Comparison of ENCODE assay signal across 8 cellular contexts in the genomic region with DNA sequence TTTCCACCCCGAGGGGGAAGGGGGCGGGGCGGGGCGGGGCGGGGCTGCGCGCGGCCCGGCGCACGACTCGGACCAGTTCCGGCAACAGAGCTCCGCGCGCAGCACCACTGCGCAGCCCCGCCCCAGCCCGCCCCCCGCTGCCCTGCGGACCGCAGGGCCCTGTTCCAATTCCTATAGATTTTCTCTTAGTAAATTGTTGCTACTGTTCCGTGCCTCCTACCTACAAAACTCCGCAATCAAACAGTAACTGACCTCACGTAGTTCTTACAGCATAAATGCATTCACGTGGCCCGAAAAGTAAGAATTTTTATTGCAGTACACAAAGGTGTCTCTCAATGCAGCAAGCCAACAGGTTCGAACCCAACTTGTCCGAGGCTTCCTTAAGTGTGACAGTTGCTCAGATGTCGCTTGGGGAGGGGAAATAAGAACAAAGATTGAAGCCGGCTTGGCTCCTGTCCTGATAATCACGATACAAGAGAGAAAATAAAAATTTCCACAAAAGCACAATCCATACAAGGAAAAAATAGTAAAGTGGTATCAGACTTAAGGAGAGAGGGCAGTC. TPM values are rescaled to one million over a fixed set of nuclear protein-coding genes. Genes with fewer than 3 reads are reported as not detected.
DNase-seq lines count a peak whose midpoint lies in the region; ATAC-seq and TF ChIP-seq lines count a peak whose summit lies in the region.

No MANE protein-coding gene starts in this region.

- H3K4me1 ChIP-seq in HUES64 (ENCODE audit: insufficient read depth, low read length) (peaks cover 27% of the 10 kb centered on the region), right lobe of liver (peaks cover 0 to 24% (median 7%) of the 10 kb centered on the region in 4 donors), subcutaneous abdominal adipose tissue (ENCODE audit: control insufficient read depth in 5 of 5, insufficient read depth in 5 of 5, low read length in 5 of 5) (peaks cover 5 to 26% (median 18%) of the 10 kb centered on the region in 5 donors)

- H3K27me3 ChIP-seq in HUES64 (ENCODE audit: insufficient read depth, low read length) (no peaks in the 10 kb centered on the region), right lobe of liver (no peaks in the 10 kb centered on the region), subcutaneous abdominal adipose tissue (ENCODE audit: control insufficient read depth in 5 of 5, insufficient read depth in 4 of 5, low read length in 5 of 5) (no peaks in the 10 kb centered on the region)

- H3K9ac ChIP-seq in HUES64 (ENCODE audit: low read depth, low read length) (peak overlapping the region; percentile 87), subcutaneous abdominal adipose tissue (ENCODE audit: low read length in 5 of 5) (peak overlapping the region in 4 of 5 donors; percentile 46 to 85 (median 68))

- TF ChIP-seq CTCF in right lobe of liver (IDR thresholded peaks at IDR 0.05), result no peak

- H3K36me3 ChIP-seq in HUES64 (ENCODE audit: insufficient read depth, low read length), result 0 out of 2 replicates have a peak, but pooled peaks cover 4% of the 10 kb centered on the region
- H3K36me3 ChIP-seq in right lobe of liver, result no peaks in the 10 kb centered on the region
- no peaks in the 10 kb centered on the region for H3K36me3 ChIP-seq in subcutaneous abdominal adipose tissue (ENCODE audit: control insufficient read depth in 5 of 5, insufficient read depth in 5 of 5, low read length in 5 of 5)

- H3K4me3 ChIP-seq in HUES64 (ENCODE audit: low read length) (peak overlapping the region; percentile 86), right lobe of liver (peak overlapping the region; percentile 56 to 77 (median 67)), subcutaneous abdominal adipose tissue (ENCODE audit: low read depth in 1 of 5, low read length in 5 of 5) (peak overlapping the region; percentile 65 to 89 (median 86))

- WGBS in HUES64, result 4% methylated on average over 30 of the region's 32 CpGs
- WGBS in right lobe of liver (ENCODE audit: insufficient coverage, low coverage, low lambda C conversion rate, missing lambda C conversion rate), result 0% methylated on average over 10 of the region's 32 CpGs

- peak overlapping the region; percentile 98 for H3K27ac ChIP-seq in HUES64 (ENCODE audit: low read depth, low read length)
- peak overlapping the region; percentile 72 to 89 (median 80) for H3K27ac ChIP-seq in right lobe of liver
- peak overlapping the region; percentile 26 for H3K27ac ChIP-seq in subcutaneous abdominal adipose tissue (ENCODE audit: low read depth, low read length)

- peak; percentile 68 for DNase-seq in activated CD4-positive, alpha-beta T cell treated with anti-CD3 and anti-CD28 coated beads, Interleukin-2, amount 50 U/mL, for 1 hour
- no peak for DNase-seq in activated CD4-positive, alpha-beta T cell treated with anti-CD3 and anti-CD28 coated beads for 4 hours
- peak; percentile 84 for DNase-seq in dermis blood vessel endothelial cell
- DNase-seq in right lobe of liver, result no peak

- H3K9me3 ChIP-seq in HUES64 (ENCODE audit: insufficient read depth, low read depth, low read length), result no peaks in the 10 kb centered on the region
- no peaks in the 10 kb centered on the region for H3K9me3 ChIP-seq in right lobe of liver
- no peaks in the 10 kb centered on the region for H3K9me3 ChIP-seq in subcutaneous abdominal adipose tissue (ENCODE audit: control insufficient read depth in 5 of 5, low read length in 5 of 5)

- ATAC-seq in GM21723 (IDR thresholded peaks at IDR 0.05; ENCODE audit: unreplicated experiment) (peak; percentile 64), SK-N-SH treated with all-trans-retinoic acid at 6 μM for 48 hours (peak; percentile 78), right lobe of liver (peak; percentile 75 to 85 (median 78))

- intact Hi-C loops in right lobe of liver (cut with DNase I), result loop anchor here (5.0 to 10.0 kb wide), 2 partner anchors 51 to 154 kb away; no protein-coding TSS in a partner anchor

- TF ChIP-seq POLR2A in right lobe of liver (IDR thresholded peaks at IDR 0.05), result no peak

TF ChIP-seq in SK-N-SH treated with all-trans-retinoic acid at 6 μM for 48 hours, 23 proteins besides CTCF, POLR2A, EP300 and RAD21:
- TF ChIP-seq CSDC2 (CRISPR knock-in tag; IDR thresholded peaks at IDR 0.05) (no peak), SNAI2 (CRISPR knock-in tag; IDR thresholded peaks at IDR 0.05) (no peak), TCF4 (CRISPR knock-in tag; IDR thresholded peaks at IDR 0.05; ENCODE audit: borderline replicate concordance) (no peak), ARNTL (CRISPR knock-in tag; IDR thresholded peaks at IDR 0.05; ENCODE audit: borderline replicate concordance, low read depth) (no peak), ZNF565 (CRISPR knock-in tag; conservative IDR thresholded peaks at IDR 0.05; ENCODE audit: low read depth) (no peak), BACH2 (CRISPR knock-in tag; IDR thresholded peaks at IDR 0.05; ENCODE audit: borderline replicate concordance) (no peak), TOX (CRISPR knock-in tag; IDR thresholded peaks at IDR 0.05; ENCODE audit: borderline replicate concordance) (no peak)
- TF ChIP-seq, protein P1, sequence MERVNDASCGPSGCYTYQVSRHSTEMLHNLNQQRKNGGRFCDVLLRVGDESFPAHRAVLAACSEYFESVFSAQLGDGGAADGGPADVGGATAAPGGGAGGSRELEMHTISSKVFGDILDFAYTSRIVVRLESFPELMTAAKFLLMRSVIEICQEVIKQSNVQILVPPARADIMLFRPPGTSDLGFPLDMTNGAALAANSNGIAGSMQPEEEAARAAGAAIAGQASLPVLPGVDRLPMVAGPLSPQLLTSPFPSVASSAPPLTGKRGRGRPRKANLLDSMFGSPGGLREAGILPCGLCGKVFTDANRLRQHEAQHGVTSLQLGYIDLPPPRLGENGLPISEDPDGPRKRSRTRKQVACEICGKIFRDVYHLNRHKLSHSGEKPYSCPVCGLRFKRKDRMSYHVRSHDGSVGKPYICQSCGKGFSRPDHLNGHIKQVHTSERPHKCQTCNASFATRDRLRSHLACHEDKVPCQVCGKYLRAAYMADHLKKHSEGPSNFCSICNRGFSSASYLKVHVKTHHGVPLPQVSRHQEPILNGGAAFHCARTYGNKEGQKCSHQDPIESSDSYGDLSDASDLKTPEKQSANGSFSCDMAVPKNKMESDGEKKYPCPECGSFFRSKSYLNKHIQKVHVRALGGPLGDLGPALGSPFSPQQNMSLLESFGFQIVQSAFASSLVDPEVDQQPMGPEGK (CRISPR knock-in tag; IDR thresholded peaks at IDR 0.05; ENCODE audit: borderline replicate concordance), result no peak
- TF ChIP-seq, protein P2, sequence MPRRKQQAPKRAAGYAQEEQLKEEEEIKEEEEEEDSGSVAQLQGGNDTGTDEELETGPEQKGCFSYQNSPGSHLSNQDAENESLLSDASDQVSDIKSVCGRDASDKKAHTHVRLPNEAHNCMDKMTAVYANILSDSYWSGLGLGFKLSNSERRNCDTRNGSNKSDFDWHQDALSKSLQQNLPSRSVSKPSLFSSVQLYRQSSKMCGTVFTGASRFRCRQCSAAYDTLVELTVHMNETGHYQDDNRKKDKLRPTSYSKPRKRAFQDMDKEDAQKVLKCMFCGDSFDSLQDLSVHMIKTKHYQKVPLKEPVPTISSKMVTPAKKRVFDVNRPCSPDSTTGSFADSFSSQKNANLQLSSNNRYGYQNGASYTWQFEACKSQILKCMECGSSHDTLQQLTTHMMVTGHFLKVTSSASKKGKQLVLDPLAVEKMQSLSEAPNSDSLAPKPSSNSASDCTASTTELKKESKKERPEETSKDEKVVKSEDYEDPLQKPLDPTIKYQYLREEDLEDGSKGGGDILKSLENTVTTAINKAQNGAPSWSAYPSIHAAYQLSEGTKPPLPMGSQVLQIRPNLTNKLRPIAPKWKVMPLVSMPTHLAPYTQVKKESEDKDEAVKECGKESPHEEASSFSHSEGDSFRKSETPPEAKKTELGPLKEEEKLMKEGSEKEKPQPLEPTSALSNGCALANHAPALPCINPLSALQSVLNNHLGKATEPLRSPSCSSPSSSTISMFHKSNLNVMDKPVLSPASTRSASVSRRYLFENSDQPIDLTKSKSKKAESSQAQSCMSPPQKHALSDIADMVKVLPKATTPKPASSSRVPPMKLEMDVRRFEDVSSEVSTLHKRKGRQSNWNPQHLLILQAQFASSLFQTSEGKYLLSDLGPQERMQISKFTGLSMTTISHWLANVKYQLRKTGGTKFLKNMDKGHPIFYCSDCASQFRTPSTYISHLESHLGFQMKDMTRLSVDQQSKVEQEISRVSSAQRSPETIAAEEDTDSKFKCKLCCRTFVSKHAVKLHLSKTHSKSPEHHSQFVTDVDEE (CRISPR knock-in tag; IDR thresholded peaks at IDR 0.05), result no peak

RNA-seq across cellular contexts. Expression of a gene that starts 1.2 kb away (rescaled TPM):
- 30.0 TPM for polyA plus RNA-seq in HUES64 (2013, experiment 1 of 2)
- 36.7 TPM for polyA plus RNA-seq in HUES64 (2013, experiment 2 of 2)
- total RNA-seq in dermis blood vessel endothelial cell (23.0 and 43.9 TPM in 2 replicates), right lobe of liver (10 to 100 TPM in 4 of 6 experiments, 1 to 10 TPM in 2; 6.8 to 13.5 (median 11.9) TPM)

Comparison
In these comparisons a context has a peak if more than half of its experiments do, and no peak if none do; other contexts are left out.
1. DNase-seq: peak in activated CD4-positive, alpha-beta T cell treated with anti-CD3 and anti-CD28 coated beads, Interleukin-2, amount 50 U/mL, for 1 hour (single experiment) and dermis blood vessel endothelial cell (single experiment); none in activated CD4-positive, alpha-beta T cell treated with anti-CD3 and anti-CD28 coated beads for 4 hours (0 of 2) and right lobe of liver (0 of 3).
2. H3K27ac ChIP-seq: peak in every context shown above with its lines; median percentile 98 in HUES64; 80 in right lobe of liver; 26 in subcutaneous abdominal adipose tissue.
3. Peak in every context shown above with its lines, with median percentiles within 50 percentile points of each other: ATAC-seq and H3K4me3 ChIP-seq.